ENCODE assay signal across 1 cellular context in the genomic region with DNA sequence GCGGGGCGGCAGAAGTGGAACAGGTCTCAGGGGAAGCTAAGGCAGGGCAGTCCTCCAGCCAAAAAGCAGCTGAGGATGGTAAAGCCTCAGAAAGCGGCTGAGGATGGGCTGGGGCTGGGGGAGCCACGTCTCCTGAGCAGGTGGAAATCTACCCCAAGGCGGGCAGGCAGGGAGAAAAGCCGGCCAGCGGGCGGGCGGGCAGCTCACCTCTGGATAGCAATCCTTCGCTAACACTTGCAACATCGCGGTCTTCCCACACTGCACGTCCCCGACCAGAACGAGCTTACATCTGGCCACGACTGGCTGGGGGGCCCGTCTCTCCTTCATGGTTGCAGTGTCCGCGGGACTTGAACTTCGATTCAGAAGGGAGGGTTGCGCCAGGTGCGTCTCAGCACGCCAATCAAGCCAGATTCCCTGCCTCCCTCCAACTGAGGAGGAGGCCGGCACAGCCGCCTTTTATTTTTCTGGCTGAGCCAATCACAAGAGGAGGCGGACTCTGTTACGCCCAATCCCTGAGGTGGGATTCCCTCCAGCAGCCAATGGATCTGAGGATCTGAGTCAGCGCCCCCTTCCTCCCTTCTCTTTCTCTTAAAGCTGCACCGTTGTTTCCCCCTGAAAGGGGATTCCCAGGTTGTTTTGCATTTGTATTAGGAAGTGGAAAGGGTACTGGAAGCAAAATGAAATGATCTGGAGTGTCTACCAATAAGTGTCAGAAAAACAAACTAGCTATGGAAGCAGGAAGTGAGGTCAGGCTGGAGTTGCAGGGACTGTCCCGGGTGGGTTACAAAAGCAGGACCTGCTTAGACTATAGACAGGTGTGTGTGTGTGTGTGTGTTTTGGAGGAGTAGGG.
TF ChIP-seq lines count a peak whose summit lies in the region.

A gene (minus strand): TSS at position 430 of the 850 bp plus-strand sequence. CDS start 103 bp downstream, at position 327.

TF ChIP-seq in HepG2, 621 proteins besides CTCF, POLR2A, EP300 and RAD21 (continued from another document and continues in another):
- TF ChIP-seq ZBTB20 (CRISPR knock-in tag; IDR thresholded peaks at IDR 0.05; ENCODE audit: borderline replicate concordance, low read depth) (no peak), ZFAT (CRISPR knock-in tag; conservative IDR thresholded peaks at IDR 0.05) (no peak), ZNF816 (CRISPR knock-in tag; IDR thresholded peaks at IDR 0.05; ENCODE audit: borderline replicate concordance) (no peak), NKX3-1 (CRISPR knock-in tag; IDR thresholded peaks at IDR 0.05) (no peak), ZNF670 (CRISPR knock-in tag; IDR thresholded peaks at IDR 0.05; ENCODE audit: borderline replicate concordance) (no peak), DNMT3B (CRISPR knock-in tag; conservative IDR thresholded peaks at IDR 0.05) (no peak), ZNF556 (CRISPR knock-in tag; IDR thresholded peaks at IDR 0.05; ENCODE audit: borderline replicate concordance) (0 out of 2 replicates have a peak, but pooled peaks have one; percentile 56), FOXO1 (CRISPR knock-in tag; IDR thresholded peaks at IDR 0.05) (no peak), ZNF672 (CRISPR knock-in tag; IDR thresholded peaks at IDR 0.05) (no peak; the same call in 1 of the 2 replicates), KDM2A (CRISPR knock-in tag; IDR thresholded peaks at IDR 0.05; ENCODE audit: borderline replicate concordance, low read depth) (no peak; the same call in 1 of the 2 replicates), ZNF343 (CRISPR knock-in tag; IDR thresholded peaks at IDR 0.05) (0 out of 2 replicates have a peak, but pooled peaks have one; percentile 69), SMYD3 (CRISPR knock-in tag; IDR thresholded peaks at IDR 0.05) (peak; percentile 58; the same call in 1 of the 2 replicates), HNRNPH1 (optimal IDR thresholded peaks at IDR 0.05; ENCODE audit: low read depth, low read length) (peak; percentile 98), PCBP1 (IDR thresholded peaks at IDR 0.05; ENCODE audit: borderline replicate concordance, low read depth, low read length) (peak; percentile 49; the same call in 1 of the 2 replicates), SRSF9 (IDR thresholded peaks at IDR 0.05; ENCODE audit: borderline replicate concordance, insufficient read depth, low read depth, low read length, poor library complexity, severe bottlenecking) (no peak), SKI (IDR thresholded peaks at IDR 0.05; ENCODE audit: partially characterized antibody) (no peak), GATAD1 (CRISPR knock-in tag; IDR thresholded peaks at IDR 0.05) (0 out of 2 replicates have a peak, but pooled peaks have one; percentile 15), HNF4A (CRISPR knock-in tag; IDR thresholded peaks at IDR 0.05) (no peak), ARID2 (CRISPR knock-in tag; IDR thresholded peaks at IDR 0.05; ENCODE audit: borderline replicate concordance) (peak; percentile 72; the same call in 1 of the 2 replicates), GATAD2A (CRISPR knock-in tag; IDR thresholded peaks at IDR 0.05) (peak; percentile 50; the same call in 1 of the 2 replicates), MED1 (CRISPR knock-in tag; IDR thresholded peaks at IDR 0.05) (peak; percentile 38; the same call in 1 of the 2 replicates), TBX2 (CRISPR knock-in tag; IDR thresholded peaks at IDR 0.05; ENCODE audit: borderline replicate concordance) (peak; percentile 53; the same call in 1 of the 2 replicates), SIN3B (IDR thresholded peaks at IDR 0.05; ENCODE audit: low read length) (no peak), FOXC1 (CRISPR knock-in tag; IDR thresholded peaks at IDR 0.05; ENCODE audit: borderline replicate concordance) (no peak), IKZF4 (CRISPR knock-in tag; IDR thresholded peaks at IDR 0.05; ENCODE audit: borderline replicate concordance, low read depth, not compliant biosample characterization) (no peak), ZNF562 (CRISPR knock-in tag; IDR thresholded peaks at IDR 0.05; ENCODE audit: borderline replicate concordance) (no peak), ZMAT3 (CRISPR knock-in tag; conservative IDR thresholded peaks at IDR 0.05) (no peak)
- TF ChIP-seq, protein P1, sequence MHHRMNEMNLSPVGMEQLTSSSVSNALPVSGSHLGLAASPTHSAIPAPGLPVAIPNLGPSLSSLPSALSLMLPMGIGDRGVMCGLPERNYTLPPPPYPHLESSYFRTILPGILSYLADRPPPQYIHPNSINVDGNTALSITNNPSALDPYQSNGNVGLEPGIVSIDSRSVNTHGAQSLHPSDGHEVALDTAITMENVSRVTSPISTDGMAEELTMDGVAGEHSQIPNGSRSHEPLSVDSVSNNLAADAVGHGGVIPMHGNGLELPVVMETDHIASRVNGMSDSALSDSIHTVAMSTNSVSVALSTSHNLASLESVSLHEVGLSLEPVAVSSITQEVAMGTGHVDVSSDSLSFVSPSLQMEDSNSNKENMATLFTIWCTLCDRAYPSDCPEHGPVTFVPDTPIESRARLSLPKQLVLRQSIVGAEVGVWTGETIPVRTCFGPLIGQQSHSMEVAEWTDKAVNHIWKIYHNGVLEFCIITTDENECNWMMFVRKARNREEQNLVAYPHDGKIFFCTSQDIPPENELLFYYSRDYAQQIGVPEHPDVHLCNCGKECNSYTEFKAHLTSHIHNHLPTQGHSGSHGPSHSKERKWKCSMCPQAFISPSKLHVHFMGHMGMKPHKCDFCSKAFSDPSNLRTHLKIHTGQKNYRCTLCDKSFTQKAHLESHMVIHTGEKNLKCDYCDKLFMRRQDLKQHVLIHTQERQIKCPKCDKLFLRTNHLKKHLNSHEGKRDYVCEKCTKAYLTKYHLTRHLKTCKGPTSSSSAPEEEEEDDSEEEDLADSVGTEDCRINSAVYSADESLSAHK (CRISPR knock-in tag; IDR thresholded peaks at IDR 0.05; ENCODE audit: borderline replicate concordance), result no peak
- TF ChIP-seq, protein P2, sequence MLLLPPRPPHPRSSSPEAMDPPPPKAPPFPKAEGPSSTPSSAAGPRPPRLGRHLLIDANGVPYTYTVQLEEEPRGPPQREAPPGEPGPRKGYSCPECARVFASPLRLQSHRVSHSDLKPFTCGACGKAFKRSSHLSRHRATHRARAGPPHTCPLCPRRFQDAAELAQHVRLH (CRISPR knock-in tag; IDR thresholded peaks at IDR 0.05; ENCODE audit: borderline replicate concordance, low read depth), result peak; percentile 86
- TF ChIP-seq, protein P3, sequence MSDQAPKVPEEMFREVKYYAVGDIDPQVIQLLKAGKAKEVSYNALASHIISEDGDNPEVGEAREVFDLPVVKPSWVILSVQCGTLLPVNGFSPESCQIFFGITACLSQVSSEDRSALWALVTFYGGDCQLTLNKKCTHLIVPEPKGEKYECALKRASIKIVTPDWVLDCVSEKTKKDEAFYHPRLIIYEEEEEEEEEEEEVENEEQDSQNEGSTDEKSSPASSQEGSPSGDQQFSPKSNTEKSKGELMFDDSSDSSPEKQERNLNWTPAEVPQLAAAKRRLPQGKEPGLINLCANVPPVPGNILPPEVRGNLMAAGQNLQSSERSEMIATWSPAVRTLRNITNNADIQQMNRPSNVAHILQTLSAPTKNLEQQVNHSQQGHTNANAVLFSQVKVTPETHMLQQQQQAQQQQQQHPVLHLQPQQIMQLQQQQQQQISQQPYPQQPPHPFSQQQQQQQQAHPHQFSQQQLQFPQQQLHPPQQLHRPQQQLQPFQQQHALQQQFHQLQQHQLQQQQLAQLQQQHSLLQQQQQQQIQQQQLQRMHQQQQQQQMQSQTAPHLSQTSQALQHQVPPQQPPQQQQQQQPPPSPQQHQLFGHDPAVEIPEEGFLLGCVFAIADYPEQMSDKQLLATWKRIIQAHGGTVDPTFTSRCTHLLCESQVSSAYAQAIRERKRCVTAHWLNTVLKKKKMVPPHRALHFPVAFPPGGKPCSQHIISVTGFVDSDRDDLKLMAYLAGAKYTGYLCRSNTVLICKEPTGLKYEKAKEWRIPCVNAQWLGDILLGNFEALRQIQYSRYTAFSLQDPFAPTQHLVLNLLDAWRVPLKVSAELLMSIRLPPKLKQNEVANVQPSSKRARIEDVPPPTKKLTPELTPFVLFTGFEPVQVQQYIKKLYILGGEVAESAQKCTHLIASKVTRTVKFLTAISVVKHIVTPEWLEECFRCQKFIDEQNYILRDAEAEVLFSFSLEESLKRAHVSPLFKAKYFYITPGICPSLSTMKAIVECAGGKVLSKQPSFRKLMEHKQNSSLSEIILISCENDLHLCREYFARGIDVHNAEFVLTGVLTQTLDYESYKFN (CRISPR knock-in tag; conservative IDR thresholded peaks at IDR 0.05), result peak; percentile 48
- TF ChIP-seq, protein P4, sequence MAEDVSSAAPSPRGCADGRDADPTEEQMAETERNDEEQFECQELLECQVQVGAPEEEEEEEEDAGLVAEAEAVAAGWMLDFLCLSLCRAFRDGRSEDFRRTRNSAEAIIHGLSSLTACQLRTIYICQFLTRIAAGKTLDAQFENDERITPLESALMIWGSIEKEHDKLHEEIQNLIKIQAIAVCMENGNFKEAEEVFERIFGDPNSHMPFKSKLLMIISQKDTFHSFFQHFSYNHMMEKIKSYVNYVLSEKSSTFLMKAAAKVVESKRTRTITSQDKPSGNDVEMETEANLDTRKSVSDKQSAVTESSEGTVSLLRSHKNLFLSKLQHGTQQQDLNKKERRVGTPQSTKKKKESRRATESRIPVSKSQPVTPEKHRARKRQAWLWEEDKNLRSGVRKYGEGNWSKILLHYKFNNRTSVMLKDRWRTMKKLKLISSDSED (CRISPR knock-in tag; IDR thresholded peaks at IDR 0.05), result no peak
- TF ChIP-seq, protein P5, sequence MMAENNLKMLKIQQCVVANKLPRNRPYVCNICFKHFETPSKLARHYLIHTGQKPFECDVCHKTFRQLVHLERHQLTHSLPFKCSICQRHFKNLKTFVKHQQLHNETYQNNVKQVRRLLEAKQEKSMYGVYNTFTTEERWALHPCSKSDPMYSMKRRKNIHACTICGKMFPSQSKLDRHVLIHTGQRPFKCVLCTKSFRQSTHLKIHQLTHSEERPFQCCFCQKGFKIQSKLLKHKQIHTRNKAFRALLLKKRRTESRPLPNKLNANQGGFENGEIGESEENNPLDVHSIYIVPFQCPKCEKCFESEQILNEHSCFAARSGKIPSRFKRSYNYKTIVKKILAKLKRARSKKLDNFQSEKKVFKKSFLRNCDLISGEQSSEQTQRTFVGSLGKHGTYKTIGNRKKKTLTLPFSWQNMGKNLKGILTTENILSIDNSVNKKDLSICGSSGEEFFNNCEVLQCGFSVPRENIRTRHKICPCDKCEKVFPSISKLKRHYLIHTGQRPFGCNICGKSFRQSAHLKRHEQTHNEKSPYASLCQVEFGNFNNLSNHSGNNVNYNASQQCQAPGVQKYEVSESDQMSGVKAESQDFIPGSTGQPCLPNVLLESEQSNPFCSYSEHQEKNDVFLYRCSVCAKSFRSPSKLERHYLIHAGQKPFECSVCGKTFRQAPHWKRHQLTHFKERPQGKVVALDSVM (CRISPR knock-in tag; IDR thresholded peaks at IDR 0.05), result peak; percentile 89
- TF ChIP-seq, protein P6, sequence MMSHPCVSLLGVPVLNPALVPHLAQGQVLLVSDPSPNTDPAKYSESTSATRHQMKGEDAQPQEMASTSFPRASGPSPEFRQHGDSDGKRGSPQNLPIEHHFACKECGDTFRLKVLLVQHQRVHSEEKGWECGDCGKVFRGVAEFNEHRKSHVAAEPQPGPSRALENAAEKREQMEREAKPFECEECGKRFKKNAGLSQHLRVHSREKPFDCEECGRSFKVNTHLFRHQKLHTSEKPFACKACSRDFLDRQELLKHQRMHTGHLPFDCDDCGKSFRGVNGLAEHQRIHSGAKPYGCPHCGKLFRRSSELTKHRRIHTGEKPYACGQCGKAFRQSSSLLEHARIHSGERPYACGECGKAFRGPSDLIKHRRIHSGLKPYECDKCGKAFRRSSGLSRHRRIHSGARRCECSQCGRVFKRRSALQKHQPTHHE (CRISPR knock-in tag; IDR thresholded peaks at IDR 0.05; ENCODE audit: borderline replicate concordance), result peak; percentile 70; the same call in 1 of the 2 replicates
- TF ChIP-seq, protein P7, sequence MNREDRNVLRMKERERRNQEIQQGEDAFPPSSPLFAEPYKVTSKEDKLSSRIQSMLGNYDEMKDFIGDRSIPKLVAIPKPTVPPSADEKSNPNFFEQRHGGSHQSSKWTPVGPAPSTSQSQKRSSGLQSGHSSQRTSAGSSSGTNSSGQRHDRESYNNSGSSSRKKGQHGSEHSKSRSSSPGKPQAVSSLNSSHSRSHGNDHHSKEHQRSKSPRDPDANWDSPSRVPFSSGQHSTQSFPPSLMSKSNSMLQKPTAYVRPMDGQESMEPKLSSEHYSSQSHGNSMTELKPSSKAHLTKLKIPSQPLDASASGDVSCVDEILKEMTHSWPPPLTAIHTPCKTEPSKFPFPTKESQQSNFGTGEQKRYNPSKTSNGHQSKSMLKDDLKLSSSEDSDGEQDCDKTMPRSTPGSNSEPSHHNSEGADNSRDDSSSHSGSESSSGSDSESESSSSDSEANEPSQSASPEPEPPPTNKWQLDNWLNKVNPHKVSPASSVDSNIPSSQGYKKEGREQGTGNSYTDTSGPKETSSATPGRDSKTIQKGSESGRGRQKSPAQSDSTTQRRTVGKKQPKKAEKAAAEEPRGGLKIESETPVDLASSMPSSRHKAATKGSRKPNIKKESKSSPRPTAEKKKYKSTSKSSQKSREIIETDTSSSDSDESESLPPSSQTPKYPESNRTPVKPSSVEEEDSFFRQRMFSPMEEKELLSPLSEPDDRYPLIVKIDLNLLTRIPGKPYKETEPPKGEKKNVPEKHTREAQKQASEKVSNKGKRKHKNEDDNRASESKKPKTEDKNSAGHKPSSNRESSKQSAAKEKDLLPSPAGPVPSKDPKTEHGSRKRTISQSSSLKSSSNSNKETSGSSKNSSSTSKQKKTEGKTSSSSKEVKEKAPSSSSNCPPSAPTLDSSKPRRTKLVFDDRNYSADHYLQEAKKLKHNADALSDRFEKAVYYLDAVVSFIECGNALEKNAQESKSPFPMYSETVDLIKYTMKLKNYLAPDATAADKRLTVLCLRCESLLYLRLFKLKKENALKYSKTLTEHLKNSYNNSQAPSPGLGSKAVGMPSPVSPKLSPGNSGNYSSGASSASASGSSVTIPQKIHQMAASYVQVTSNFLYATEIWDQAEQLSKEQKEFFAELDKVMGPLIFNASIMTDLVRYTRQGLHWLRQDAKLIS (CRISPR knock-in tag; IDR thresholded peaks at IDR 0.05), result no peak
- TF ChIP-seq, protein P8, sequence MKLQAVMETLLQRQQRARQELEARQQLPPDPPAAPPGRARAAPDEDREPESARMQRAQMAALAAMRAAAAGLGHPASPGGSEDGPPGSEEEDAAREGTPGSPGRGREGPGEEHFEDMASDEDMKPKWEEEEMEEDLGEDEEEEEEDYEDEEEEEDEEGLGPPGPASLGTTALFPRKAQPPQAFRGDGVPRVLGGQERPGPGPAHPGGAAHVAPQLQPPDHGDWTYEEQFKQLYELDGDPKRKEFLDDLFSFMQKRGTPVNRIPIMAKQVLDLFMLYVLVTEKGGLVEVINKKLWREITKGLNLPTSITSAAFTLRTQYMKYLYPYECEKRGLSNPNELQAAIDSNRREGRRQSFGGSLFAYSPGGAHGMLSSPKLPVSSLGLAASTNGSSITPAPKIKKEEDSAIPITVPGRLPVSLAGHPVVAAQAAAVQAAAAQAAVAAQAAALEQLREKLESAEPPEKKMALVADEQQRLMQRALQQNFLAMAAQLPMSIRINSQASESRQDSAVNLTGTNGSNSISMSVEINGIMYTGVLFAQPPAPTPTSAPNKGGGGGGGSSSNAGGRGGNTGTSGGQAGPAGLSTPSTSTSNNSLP (IDR thresholded peaks at IDR 0.05; ENCODE audit: low read depth, low read length), result no peak
